ENCODE assay signal across 25 cellular contexts in the genomic region with DNA sequence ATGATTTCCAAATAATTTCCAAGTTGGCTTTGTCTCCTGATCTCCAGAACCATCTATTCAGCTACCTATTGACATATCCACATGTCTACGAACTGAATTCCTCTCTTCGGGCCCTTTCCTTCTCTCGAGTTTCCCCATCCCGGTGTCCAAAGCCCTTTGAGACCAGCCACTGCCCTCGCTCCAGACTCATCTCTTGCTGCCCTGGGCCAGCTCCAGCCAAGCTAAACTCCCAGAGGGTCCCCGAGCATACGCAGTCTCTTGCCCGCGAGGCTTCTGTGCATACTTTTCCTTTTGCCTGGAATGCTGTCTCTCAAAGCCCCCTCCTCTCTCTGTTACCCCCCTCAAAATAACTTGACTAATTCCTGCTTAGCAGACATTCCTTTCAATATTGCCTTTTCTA. TPM values are rescaled to one million over a fixed set of nuclear protein-coding genes. Genes with fewer than 3 reads are reported as not detected.
DNase-seq lines count a peak whose midpoint lies in the region; ATAC-seq, FAIRE-seq and TF ChIP-seq lines count a peak whose summit lies in the region.
"Had no signal": no experiment of that assay in that cellular context is flagged by ENCODE, and none has a peak within 500 bp of the region (broad histone marks: within the 10 kb centered on the region; RNA-seq: fewer than 3 reads in every experiment).

No MANE protein-coding gene starts in this region.

- ATAC-seq in T-helper 17 cell (no peak), HG02870 (IDR thresholded peaks at IDR 0.05; ENCODE audit: unreplicated experiment) (no peak)
- ATAC-seq: A549 had no signal

- H3K27ac Mint-ChIP-seq in T-helper 17 cell (no peak overlapping the region), nephron progenitor cell (peak overlapping the region; percentile 12)
- H3K27ac Mint-ChIP-seq: CD4-positive, alpha-beta memory T cell had no signal

- H3K9ac ChIP-seq in kidney (ENCODE audit: low read length in 2 of 2) (no peak overlapping the region), subcutaneous abdominal adipose tissue (ENCODE audit: low read length in 5 of 5) (no peak overlapping the region)
- H3K9ac ChIP-seq: BLaER1 treated with 17β-estradiol and CSF1 and Interleukin-3, amounts not matched to agents 10 nM and 100 nM; GM23248 had no signal

- FAIRE-seq in kidney (lab: Jason Lieb, UNC) = no peak
- FAIRE-seq: A549, GM12892, H1 had no signal

- H3K27ac ChIP-seq in kidney (ENCODE audit: low read depth in 2 of 2, low read length in 2 of 2) (no peak overlapping the region), subcutaneous abdominal adipose tissue (ENCODE audit: low read depth, low read length) (peak overlapping the region; percentile 32)
- H3K27ac ChIP-seq: A549; BLaER1 treated with 17β-estradiol and CSF1 and Interleukin-3, amounts not matched to agents 10 nM and 100 nM; GM23248 had no signal

- no peaks in the 10 kb centered on the region for H3K9me3 Mint-ChIP-seq in nephron progenitor cell
- H3K9me3 Mint-ChIP-seq: CD4-positive, alpha-beta memory T cell had no signal

- peaks cover 7% of the 10 kb centered on the region for H3K36me3 Mint-ChIP-seq in T-helper 17 cell (ENCODE audit: low read depth)
- no peaks in the 10 kb centered on the region for H3K36me3 Mint-ChIP-seq in nephron progenitor cell (ENCODE audit: low read depth)

- no peak for DNase-seq in T-helper 17 cell
- peak; percentile 49 for DNase-seq in kidney
- DNase-seq in nephron progenitor cell = no peak
- DNase-seq in stimulated activated naive CD4-positive, alpha-beta T cell treated with Interleukin-2 at 50 U/mL for 16 hours (lab: John Stamatoyannopoulos, UW) = no peak
- DNase-seq in activated CD8-positive, alpha-beta memory T cell treated with anti-CD3 and anti-CD28 coated beads, Interleukin-2, amount 50 U/mL, for 4 hours = no peak
- DNase-seq in iPS-NIHi7 (ENCODE audit: extremely low spot score) = no peak
- DNase-seq: 8988T; ACHN; AML-193; BE2C; Calu3; CD4-positive, alpha-beta memory T cell; COR-L47; DMS53; DMS79 treated with DMSO at 0.1 percent for 48 hours; GF-D8; GM23248; H7; HCEC 1CT had no signal

- intact Hi-C loops in kidney (cut with DNase I) = no loop called here

- no peak for TF ChIP-seq CTCF in kidney (IDR thresholded peaks at IDR 0.05; ENCODE audit: borderline replicate concordance, extremely low read depth, insufficient read depth)
- TF ChIP-seq CTCF in nephron progenitor cell (IDR thresholded peaks at IDR 0.05) = no peak

- peak overlapping the region; percentile 33 for H3K4me3 Mint-ChIP-seq in T-helper 17 cell
- no peak overlapping the region for H3K4me3 Mint-ChIP-seq in nephron progenitor cell
- H3K4me3 Mint-ChIP-seq: CD4-positive, alpha-beta memory T cell had no signal

- no peaks in the 10 kb centered on the region for H3K27me3 ChIP-seq in subcutaneous abdominal adipose tissue (ENCODE audit: control insufficient read depth in 5 of 5, insufficient read depth in 4 of 5, low read length in 5 of 5)
- H3K27me3 ChIP-seq: BE2C; BLaER1 treated with 17β-estradiol and CSF1 and Interleukin-3, amounts not matched to agents 10 nM and 100 nM had no signal

- H3K4me3 ChIP-seq in kidney (ENCODE audit: low read length in 2 of 2) (no peak overlapping the region), subcutaneous abdominal adipose tissue (ENCODE audit: low read depth in 1 of 5, low read length in 5 of 5) (no peak overlapping the region)
- H3K4me3 ChIP-seq: A549; BLaER1 treated with 17β-estradiol and CSF1 and Interleukin-3, amounts not matched to agents 10 nM and 100 nM; GM23248 had no signal

- no peaks in the 10 kb centered on the region for H3K4me1 ChIP-seq in kidney (ENCODE audit: control insufficient read depth in 1 of 2, insufficient read depth in 1 of 2, low read depth in 1 of 2, low read length in 2 of 2)
- H3K4me1 ChIP-seq in subcutaneous abdominal adipose tissue (ENCODE audit: control insufficient read depth in 5 of 5, insufficient read depth in 5 of 5, low read length in 5 of 5) = peaks cover 6 to 55% (median 40%) of the 10 kb centered on the region in 5 donors
- H3K4me1 ChIP-seq: A549 had no signal

- no peaks in the 10 kb centered on the region for H3K27me3 Mint-ChIP-seq in T-helper 17 cell
- no peaks in the 10 kb centered on the region for H3K27me3 Mint-ChIP-seq in nephron progenitor cell (ENCODE audit: low read depth, poor library complexity)
- H3K27me3 Mint-ChIP-seq: CD4-positive, alpha-beta memory T cell had no signal

- H3K4me1 Mint-ChIP-seq in T-helper 17 cell (peaks cover 2% of the 10 kb centered on the region), nephron progenitor cell (peaks cover 22% of the 10 kb centered on the region)
- H3K4me1 Mint-ChIP-seq: CD4-positive, alpha-beta memory T cell had no signal

- no peaks in the 10 kb centered on the region for H3K9me3 ChIP-seq in T-helper 17 cell (ENCODE audit: control insufficient read depth, low read length, poor library complexity, severe bottlenecking)
- no peaks in the 10 kb centered on the region for H3K9me3 ChIP-seq in kidney (ENCODE audit: control insufficient read depth in 1 of 2, low read length in 2 of 2)
- no peaks in the 10 kb centered on the region for H3K9me3 ChIP-seq in subcutaneous abdominal adipose tissue (ENCODE audit: control insufficient read depth in 5 of 5, low read length in 5 of 5)
- H3K9me3 ChIP-seq: A549; BE2C; BLaER1 treated with 17β-estradiol and CSF1 and Interleukin-3, amounts not matched to agents 10 nM and 100 nM had no signal

- no peaks in the 10 kb centered on the region for H3K36me3 ChIP-seq in kidney (ENCODE audit: control insufficient read depth in 1 of 2, insufficient read depth in 2 of 2, low read length in 2 of 2)
- H3K36me3 ChIP-seq in subcutaneous abdominal adipose tissue (ENCODE audit: control insufficient read depth in 5 of 5, insufficient read depth in 5 of 5, low read length in 5 of 5) = peaks cover 0 to 4% (median 0%) of the 10 kb centered on the region in 5 donors
- H3K36me3 ChIP-seq: BE2C; BLaER1 treated with 17β-estradiol and CSF1 and Interleukin-3, amounts not matched to agents 10 nM and 100 nM had no signal

RNA-seq across cellular contexts. Expression of a gene that starts 27.2 kb away (rescaled TPM):
- total RNA-seq in T-helper 17 cell (under 1 TPM in 1 of 2 donors, not detected in 1; 0.50 TPM), kidney (66.4 TPM)
- polyA plus RNA-seq in kidney (ENCODE audit: insufficient read depth, low read depth, low replicate concordance) = 122 TPM
- total RNA-seq: CD4-positive, alpha-beta memory T cell; H1; H7 had no signal
- polyA plus RNA-seq: CD4-positive, alpha-beta memory T cell; H1 had no signal

Comparison
In these comparisons a context has a peak if more than half of its experiments do, and no peak if none do; other contexts are left out.
1. RNA of a gene that starts 27.2 kb away (total RNA-seq): 66.4 TPM in kidney (single experiment); 0.50 TPM in T-helper 17 cell; every median in the first group is over 10 times any median in the second.